29 cellular contexts compared by ENCODE assay signal in genomic region chr2:114038710-114039109, GRCh38.
"Had no signal": no experiment of that assay in that cellular context is flagged by ENCODE, and none has a peak within 500 bp of the region (broad histone marks: within the 10 kb centered on the region; RNA-seq: fewer than 3 reads in every experiment).

No MANE protein-coding gene starts in this region.

- DNase-seq: naive thymus-derived CD4-positive, alpha-beta T cell; natural killer cell; nucleus accumbens; ovary; posterior cingulate gyrus; psoas muscle; right cardiac atrium; spleen; stimulated activated CD4-positive, alpha-beta T cell treated with anti-CD3 and anti-CD28 coated beads, Interleukin-12 subunit alpha, Interleukin-12 subunit beta, amount 100 ng/mL, for 4 hours; stimulated activated CD4-positive, alpha-beta T cell treated with anti-CD3 and anti-CD28 coated beads, Interleukin-1b, Interleukin-23, amount 100 ng/mL, for 48 hours; stimulated activated CD4-positive, alpha-beta T cell treated with anti-CD3 and anti-CD28 coated beads, Interleukin-4, amount 100 ng/mL, for 1 hour; stimulated activated CD4-positive, alpha-beta T cell treated with anti-CD3 and anti-CD28 coated beads, Interleukin-4, amount 100 ng/mL, for 4 hours; stimulated activated CD8-positive, alpha-beta memory T cell treated with anti-CD3 and anti-CD28 coated beads, Interleukin-4, amount 100 ng/mL, for 48 hours; stimulated activated naive CD4-positive, alpha-beta T cell; stimulated activated naive CD8-positive, alpha-beta T cell treated with anti-CD3 and anti-CD28 coated beads, Interleukin-15, amount 100 ng/mL, for 72 hours; stimulated activated naive CD8-positive, alpha-beta T cell treated with anti-CD3 and anti-CD28 coated beads, Interleukin-15, Interleukin-2, amounts not matched to agents 100 U/mL and 50 U/mL, for 24 hours; substantia nigra; testis; tibial artery; transverse colon; upper lobe of right lung had no signal

- ATAC-seq: naive thymus-derived CD4-positive, alpha-beta T cell; psoas muscle; right cardiac atrium; sciatic nerve; stimulated activated memory B cell treated with anti-CD40 and anti-IgM and Interleukin-4, amounts not matched to agents 10 μg/mL and 1 μg/mL and 100 μg/mL, for 72 hours; stimulated activated naive CD8-positive, alpha-beta T cell treated with anti-CD3 and anti-CD28 coated beads, Interleukin-15, amount 100 ng/mL, for 72 hours; stimulated activated naive CD8-positive, alpha-beta T cell treated with anti-CD3 and anti-CD28 coated beads, Interleukin-15, Interleukin-2, amounts not matched to agents 100 U/mL and 50 U/mL, for 24 hours; upper lobe of right lung had no signal

- H3K4me2 ChIP-seq: smooth muscle cell had no signal

- H3K79me2 ChIP-seq: parathyroid adenoma had no signal

- H3K27me3 ChIP-seq: neutrophil, ovary, spleen, suprapubic skin, testis, tibial artery, transverse colon, upper lobe of right lung, vagina had no signal

- H3K4me3 ChIP-seq: ovary, psoas muscle, skin epidermis, smooth muscle cell, spleen, suprapubic skin, testis, tibial artery, transverse colon, upper lobe of right lung, vagina had no signal

- H3K36me3 ChIP-seq: neutrophil, ovary, spleen, suprapubic skin, tibial artery, transverse colon, upper lobe of right lung, vagina had no signal

- H2AFZ ChIP-seq: parathyroid adenoma had no signal

- H3K27ac ChIP-seq: neutrophil, ovary, parathyroid adenoma, psoas muscle, skin epidermis, spleen, suprapubic skin, testis, tibial artery, transverse colon, upper lobe of right lung, vagina had no signal

- H3K9me3 ChIP-seq: neutrophil, ovary, psoas muscle, spleen, suprapubic skin, testis, tibial artery, transverse colon, upper lobe of right lung, vagina had no signal

- H3K9ac ChIP-seq: parathyroid adenoma had no signal

- H3K4me1 ChIP-seq: parathyroid adenoma, psoas muscle, spleen, suprapubic skin, testis, tibial artery, transverse colon, upper lobe of right lung, vagina had no signal
